ENCODE assay signal across 10 cellular contexts in the genomic region with DNA sequence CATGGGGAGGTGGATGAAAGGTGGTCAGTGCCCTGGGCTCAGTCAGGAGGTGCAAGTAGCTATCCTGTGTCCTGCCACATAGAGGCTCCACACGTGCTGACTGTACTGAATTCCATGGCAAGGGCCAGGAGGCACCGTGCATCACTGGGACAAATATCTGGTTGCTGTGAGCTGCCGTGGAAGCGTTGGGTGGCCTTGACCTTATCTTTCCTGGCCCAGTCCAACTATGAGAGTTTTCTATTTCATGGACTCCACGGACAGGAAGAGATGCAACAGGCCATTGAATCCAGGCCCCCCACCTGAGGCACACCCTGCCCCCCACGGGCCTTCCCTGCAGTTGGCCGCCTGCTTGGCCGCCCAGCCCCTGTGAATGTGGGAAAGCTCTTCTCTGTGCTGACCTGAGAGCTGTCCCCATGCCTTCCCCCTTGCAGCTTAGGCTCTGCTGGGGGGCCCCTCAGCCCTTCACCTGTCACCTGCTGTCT. TPM values are rescaled to one million over a fixed set of nuclear protein-coding genes. Genes with fewer than 3 reads are reported as not detected.
DNase-seq lines count a peak whose midpoint lies in the region; ATAC-seq and TF ChIP-seq lines count a peak whose summit lies in the region.
"Had no signal": no experiment of that assay in that cellular context is flagged by ENCODE, and none has a peak within 500 bp of the region (broad histone marks: within the 10 kb centered on the region; RNA-seq: fewer than 3 reads in every experiment).

No MANE protein-coding gene starts in this region.

- H3K36me3 Mint-ChIP-seq in activated CD4-positive, alpha-beta T cell treated with anti-CD3 and anti-CD28 coated beads, Interleukin-2, amount 10 ng/mL, durations not matched to agents 24 days and 14 days (ENCODE audit: low read depth) = peaks cover 25% of the 10 kb centered on the region
- H3K36me3 Mint-ChIP-seq in activated CD4-positive, alpha-beta memory T cell treated with anti-CD3 and anti-CD28 coated beads, Interleukin-2, amount 10 ng/mL, durations not matched to agents 7 days and 5 days (ENCODE audit: low read depth) = peaks cover 19% of the 10 kb centered on the region
- H3K36me3 Mint-ChIP-seq in stimulated activated naive B cell treated with anti-CD40 and anti-IgM and Interleukin-4, amounts not matched to agents 10 μg/mL and 1 μg/mL and 100 μg/mL, for 72 hours = peaks cover 31 to 33% of the 10 kb centered on the region in 2 donors
- peaks cover 3% of the 10 kb centered on the region for H3K36me3 Mint-ChIP-seq in glutamatergic neuron (ENCODE audit: unreplicated experiment)

- POLR2A ChIA-PET in activated CD4-positive, alpha-beta memory T cell treated with anti-CD3 and anti-CD28 coated beads, Interleukin-2, amount 10 ng/mL, durations not matched to agents 7 days and 5 days (lab: Charles Lee) = interaction anchor here (1.1 to 1.6 kb wide), 3 partner anchors 39 to 62 kb away, joined by 3 to 11 read pairs (median 5); a partner anchor contains a TSS

- intact Hi-C loops in activated CD4-positive, alpha-beta T cell treated with anti-CD3 and anti-CD28 coated beads, Interleukin-2, amount 10 ng/mL, durations not matched to agents 24 days and 14 days (cut with micrococcal nuclease) = loop anchor here (5.0 kb wide), 1 partner anchor 168 kb away; a partner anchor contains a TSS

- H3K4me1 ChIP-seq in iPS-15b (ENCODE audit: control insufficient read depth, insufficient read depth, low read length) = peaks cover 8% of the 10 kb centered on the region

- CTCF ChIA-PET in activated CD4-positive, alpha-beta memory T cell treated with anti-CD3 and anti-CD28 coated beads, Interleukin-2, amount 10 ng/mL, durations not matched to agents 7 days and 5 days (lab: Charles Lee) = interaction anchor here (2.4 kb wide), 1 partner anchor 16 kb away, joined by 9 read pairs; no protein-coding TSS in a partner anchor

- H3K9ac ChIP-seq in iPS-15b (ENCODE audit: low read depth, low read length) = no peak overlapping the region

- no peak overlapping the region for H3K27ac Mint-ChIP-seq in activated CD4-positive, alpha-beta T cell treated with anti-CD3 and anti-CD28 coated beads, Interleukin-2, amount 10 ng/mL, durations not matched to agents 24 days and 14 days
- H3K27ac Mint-ChIP-seq in activated CD4-positive, alpha-beta memory T cell treated with anti-CD3 and anti-CD28 coated beads, Interleukin-2, amount 10 ng/mL, durations not matched to agents 7 days and 5 days = no peak overlapping the region
- H3K27ac Mint-ChIP-seq in stimulated activated naive B cell treated with anti-CD40 and anti-IgM and Interleukin-4, amounts not matched to agents 10 μg/mL and 1 μg/mL and 100 μg/mL, for 72 hours = no peak overlapping the region
- H3K27ac Mint-ChIP-seq in glutamatergic neuron (ENCODE audit: unreplicated experiment) = no peak overlapping the region

- no peak for DNase-seq in activated CD4-positive, alpha-beta T cell treated with anti-CD3 and anti-CD28 coated beads, Interleukin-2, amount 10 ng/mL, durations not matched to agents 24 days and 14 days
- no peak for DNase-seq in activated CD4-positive, alpha-beta T cell treated with anti-CD3 and anti-CD28 coated beads for 4 hours
- no peak for DNase-seq in activated CD4-positive, alpha-beta memory T cell treated with anti-CD3 and anti-CD28 coated beads, Interleukin-2, amount 10 ng/mL, durations not matched to agents 7 days and 5 days
- no peak for DNase-seq in stimulated activated naive B cell treated with anti-CD40 and anti-IgM and Interleukin-4, amounts not matched to agents 10 μg/mL and 1 μg/mL and 100 μg/mL, for 72 hours
- no peak for DNase-seq in glutamatergic neuron
- DNase-seq in kidney glomerular epithelial cell (lab: John Stamatoyannopoulos, UW) = no peak
- no peak for DNase-seq in activated CD8-positive, alpha-beta memory T cell treated with anti-CD3 and anti-CD28 coated beads, Interleukin-2, amount 50 U/mL, for 4 hours
- DNase-seq: brain microvascular endothelial cell, NCI-H748 treated with DMSO at 0.1 percent for 48 hours had no signal

- no peaks in the 10 kb centered on the region for H3K27me3 ChIP-seq in iPS-15b (ENCODE audit: control insufficient read depth, insufficient read depth, low read length)
- H3K27me3 ChIP-seq: brain microvascular endothelial cell had no signal

- no peaks in the 10 kb centered on the region for H3K9me3 ChIP-seq in iPS-15b (ENCODE audit: control insufficient read depth, insufficient read depth, low read length)

- H3K36me3 ChIP-seq in iPS-15b (ENCODE audit: control insufficient read depth, insufficient read depth, low read length) = peaks cover 31% of the 10 kb centered on the region

- peaks cover 18% of the 10 kb centered on the region for H3K4me1 Mint-ChIP-seq in activated CD4-positive, alpha-beta T cell treated with anti-CD3 and anti-CD28 coated beads, Interleukin-2, amount 10 ng/mL, durations not matched to agents 24 days and 14 days
- H3K4me1 Mint-ChIP-seq in activated CD4-positive, alpha-beta memory T cell treated with anti-CD3 and anti-CD28 coated beads, Interleukin-2, amount 10 ng/mL, durations not matched to agents 7 days and 5 days = peaks cover 24% of the 10 kb centered on the region
- peaks cover 19 to 62% of the 10 kb centered on the region in 2 donors for H3K4me1 Mint-ChIP-seq in stimulated activated naive B cell treated with anti-CD40 and anti-IgM and Interleukin-4, amounts not matched to agents 10 μg/mL and 1 μg/mL and 100 μg/mL, for 72 hours
- peaks cover 8% of the 10 kb centered on the region for H3K4me1 Mint-ChIP-seq in glutamatergic neuron (ENCODE audit: low read depth, unreplicated experiment)

- TF ChIP-seq CTCF in glutamatergic neuron (IDR thresholded peaks at IDR 0.05; ENCODE audit: partially characterized antibody, unreplicated experiment) = no peak

- H3K9me3 Mint-ChIP-seq in activated CD4-positive, alpha-beta T cell treated with anti-CD3 and anti-CD28 coated beads, Interleukin-2, amount 10 ng/mL, durations not matched to agents 24 days and 14 days = no peaks in the 10 kb centered on the region
- H3K9me3 Mint-ChIP-seq in activated CD4-positive, alpha-beta memory T cell treated with anti-CD3 and anti-CD28 coated beads, Interleukin-2, amount 10 ng/mL, durations not matched to agents 7 days and 5 days = no peaks in the 10 kb centered on the region
- H3K9me3 Mint-ChIP-seq in stimulated activated naive B cell treated with anti-CD40 and anti-IgM and Interleukin-4, amounts not matched to agents 10 μg/mL and 1 μg/mL and 100 μg/mL, for 72 hours = no peaks in the 10 kb centered on the region
- peaks cover 3% of the 10 kb centered on the region for H3K9me3 Mint-ChIP-seq in glutamatergic neuron (ENCODE audit: unreplicated experiment)

- peak overlapping the region; percentile 13 for H3K4me3 ChIP-seq in iPS-15b (ENCODE audit: low read depth, low read length)

- no peaks in the 10 kb centered on the region for H3K27me3 Mint-ChIP-seq in activated CD4-positive, alpha-beta T cell treated with anti-CD3 and anti-CD28 coated beads, Interleukin-2, amount 10 ng/mL, durations not matched to agents 24 days and 14 days
- H3K27me3 Mint-ChIP-seq in activated CD4-positive, alpha-beta memory T cell treated with anti-CD3 and anti-CD28 coated beads, Interleukin-2, amount 10 ng/mL, durations not matched to agents 7 days and 5 days = no peaks in the 10 kb centered on the region
- no peaks in the 10 kb centered on the region for H3K27me3 Mint-ChIP-seq in stimulated activated naive B cell treated with anti-CD40 and anti-IgM and Interleukin-4, amounts not matched to agents 10 μg/mL and 1 μg/mL and 100 μg/mL, for 72 hours
- H3K27me3 Mint-ChIP-seq in glutamatergic neuron (ENCODE audit: unreplicated experiment) = no peaks in the 10 kb centered on the region

- ATAC-seq in stimulated activated naive B cell treated with anti-CD40 and anti-IgM and Interleukin-4, amounts not matched to agents 10 μg/mL and 1 μg/mL and 100 μg/mL, for 72 hours (replicated peaks) = no peak

- peak overlapping the region; percentile 96 for H3K4me3 Mint-ChIP-seq in activated CD4-positive, alpha-beta T cell treated with anti-CD3 and anti-CD28 coated beads, Interleukin-2, amount 10 ng/mL, durations not matched to agents 24 days and 14 days
- H3K4me3 Mint-ChIP-seq in activated CD4-positive, alpha-beta memory T cell treated with anti-CD3 and anti-CD28 coated beads, Interleukin-2, amount 10 ng/mL, durations not matched to agents 7 days and 5 days = peak overlapping the region; percentile 85
- peak overlapping the region; percentile 91 to 98 for H3K4me3 Mint-ChIP-seq in stimulated activated naive B cell treated with anti-CD40 and anti-IgM and Interleukin-4, amounts not matched to agents 10 μg/mL and 1 μg/mL and 100 μg/mL, for 72 hours
- H3K4me3 Mint-ChIP-seq in glutamatergic neuron (ENCODE audit: unreplicated experiment) = no peak overlapping the region

RNA-seq across cellular contexts. Expression of a gene that starts 1.7 kb away (rescaled TPM):
- total RNA-seq in activated CD4-positive, alpha-beta T cell treated with anti-CD3 and anti-CD28 coated beads, Interleukin-2, amount 10 ng/mL, durations not matched to agents 24 days and 14 days = 72.5 and 76.5 TPM in 2 replicates
- total RNA-seq in activated CD4-positive, alpha-beta memory T cell treated with anti-CD3 and anti-CD28 coated beads, Interleukin-2, amount 10 ng/mL, durations not matched to agents 7 days and 5 days = 10 to 100 TPM; 51.2 to 51.5 TPM
- total RNA-seq in glutamatergic neuron (ENCODE audit: unreplicated experiment) = 78.1 TPM

RNA-seq across cellular contexts. Expression of a gene that starts 41.0 kb away (rescaled TPM):
- total RNA-seq in activated CD4-positive, alpha-beta T cell treated with anti-CD3 and anti-CD28 coated beads, Interleukin-2, amount 10 ng/mL, durations not matched to agents 24 days and 14 days = 9.2 and 9.5 TPM in 2 replicates
- 10 to 100 TPM; 10.5 to 10.6 TPM for total RNA-seq in activated CD4-positive, alpha-beta memory T cell treated with anti-CD3 and anti-CD28 coated beads, Interleukin-2, amount 10 ng/mL, durations not matched to agents 7 days and 5 days
- 14.3 TPM for total RNA-seq in glutamatergic neuron (ENCODE audit: unreplicated experiment)
